ENCODE assay signal across 26 cellular contexts in the genomic region with DNA sequence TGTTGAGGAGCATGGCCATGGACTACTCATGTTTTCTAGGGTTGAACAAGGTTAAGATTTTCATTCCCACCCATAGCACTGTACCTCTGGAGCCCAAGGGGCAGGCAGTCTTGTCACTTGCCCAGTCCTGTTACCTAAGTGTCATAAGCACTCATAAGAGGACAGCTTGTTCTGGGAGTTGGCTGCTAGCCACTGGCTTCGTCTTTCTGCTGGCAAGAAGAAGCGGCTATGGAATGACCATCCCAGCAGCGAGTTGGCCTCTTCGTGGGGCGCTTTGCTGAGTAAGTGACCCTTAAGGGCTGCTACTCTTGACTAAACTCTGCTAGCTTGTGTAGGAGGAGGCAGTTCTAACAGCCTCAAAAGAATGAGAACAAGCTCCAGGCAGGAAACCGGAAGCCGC. TPM values are rescaled to one million over a fixed set of nuclear protein-coding genes. Genes with fewer than 3 reads are reported as not detected.
DNase-seq lines count a peak whose midpoint lies in the region; ATAC-seq and TF ChIP-seq lines count a peak whose summit lies in the region.
"Had no signal": no experiment of that assay in that cellular context is flagged by ENCODE, and none has a peak within 500 bp of the region (broad histone marks: within the 10 kb centered on the region; RNA-seq: fewer than 3 reads in every experiment).

No MANE protein-coding gene starts in this region.

- no peak overlapping the region for H3K4me3 ChIP-seq in body of pancreas
- no peak overlapping the region for H3K4me3 ChIP-seq in fibroblast of mammary gland (ENCODE audit: control insufficient read depth, low read depth, low read length)
- no peak overlapping the region for H3K4me3 ChIP-seq in suprapubic skin
- no peak overlapping the region for H3K4me3 ChIP-seq in ascending aorta
- H3K4me3 ChIP-seq: coronary artery, GM23248, K562, tibial nerve had no signal

- 89 to 93% methylated on average over 7 of the region's 7 CpGs for WGBS in body of pancreas, 2 donors
- 94% methylated on average over 7 of the region's 7 CpGs for WGBS in suprapubic skin

- H3K4me1 ChIP-seq in body of pancreas, result peaks cover 10% of the 10 kb centered on the region
- H3K4me1 ChIP-seq in suprapubic skin, result peaks cover 6% of the 10 kb centered on the region
- H3K4me1 ChIP-seq in ascending aorta, result peaks cover 0 to 2% of the 10 kb centered on the region in 2 donors

- TF ChIP-seq EP300 in suprapubic skin (IDR thresholded peaks at IDR 0.05), result no peak

- peak in 1 of 4 donors; percentile 20 for DNase-seq in body of pancreas
- peak; percentile 78 for DNase-seq in fibroblast of mammary gland (ENCODE audit: low read depth)
- peak; percentile 29 for DNase-seq in medulla oblongata (ENCODE audit: extremely low spot score)
- no peak for DNase-seq in suprapubic skin (ENCODE audit: low spot score in 2 of 2)
- DNase-seq in DMS53 treated with DMSO at 0.1 percent for 48 hours (lab: John Stamatoyannopoulos, UW; ENCODE audit: unreplicated experiment), result no peak
- DNase-seq in ascending aorta (ENCODE audit: low spot score in 2 of 2), result no peak
- DNase-seq in OCI-M2 (lab: John Stamatoyannopoulos, UW; ENCODE audit: unreplicated experiment), result no peak
- DNase-seq: activated CD4-positive, alpha-beta T cell treated with anti-CD3 and anti-CD28 coated beads, Interleukin-2, amount 50 U/mL, for 1 hour; activated CD8-positive, alpha-beta memory T cell treated with anti-CD3 and anti-CD28 coated beads, Interleukin-2, amount 50 U/mL, for 4 hours; CD4-positive, alpha-beta memory T cell; DMS 273 treated with DMSO at 0.1 percent for 48 hours; GM23248; kidney glomerular epithelial cell; mesendoderm; naive thymus-derived CD4-positive, alpha-beta T cell; NCI-H1436; NCI-H446 treated with DMSO at 0.1 percent for 48 hours; PC-3; retina; SHP77 treated with DMSO at 0.1 percent for 48 hours; stimulated activated naive CD8-positive, alpha-beta T cell treated with anti-CD3 and anti-CD28 coated beads, Interleukin-15, Interleukin-2, amounts not matched to agents 100 U/mL and 50 U/mL, for 24 hours; SW 1271; T1000 had no signal

- H3K36me3 ChIP-seq in body of pancreas (replicated peaks in 1 of 2; ENCODE audit: insufficient read depth in 1 of 2, low read depth in 2 of 2), result peaks cover 6 to 55% of the 10 kb centered on the region in 2 donors
- H3K36me3 ChIP-seq in suprapubic skin, result peaks cover 89% of the 10 kb centered on the region
- peaks cover 83 to 97% of the 10 kb centered on the region in 2 donors for H3K36me3 ChIP-seq in ascending aorta

- TF ChIP-seq POLR2A in body of pancreas (IDR thresholded peaks at IDR 0.05), result no peak
- no peak for TF ChIP-seq POLR2A in suprapubic skin (IDR thresholded peaks at IDR 0.05)

- intact Hi-C loops in body of pancreas (cut with DNase I) (no loop called here), ascending aorta (cut with DNase I) (no loop called here)

- TF ChIP-seq CTCF in body of pancreas (IDR thresholded peaks at IDR 0.05) (no peak), fibroblast of mammary gland (conservative IDR thresholded peaks at IDR 0.05; ENCODE audit: control insufficient read depth, insufficient read depth, low read depth, low read length) (no peak), suprapubic skin (IDR thresholded peaks at IDR 0.05) (no peak), ascending aorta (IDR thresholded peaks at IDR 0.05) (no peak)

- no peak overlapping the region for H3K27ac ChIP-seq in body of pancreas
- peak overlapping the region; percentile 21 for H3K27ac ChIP-seq in suprapubic skin
- no peak overlapping the region for H3K27ac ChIP-seq in ascending aorta
- H3K27ac ChIP-seq: coronary artery, GM23248, tibial nerve had no signal

- H3K9me3 ChIP-seq in body of pancreas, result no peaks in the 10 kb centered on the region
- no peaks in the 10 kb centered on the region for H3K9me3 ChIP-seq in suprapubic skin
- no peaks in the 10 kb centered on the region for H3K9me3 ChIP-seq in ascending aorta
- H3K9me3 ChIP-seq: tibial nerve had no signal

- H3K27me3 ChIP-seq in body of pancreas (no peaks in the 10 kb centered on the region), suprapubic skin (no peaks in the 10 kb centered on the region), ascending aorta (no peaks in the 10 kb centered on the region)
- H3K27me3 ChIP-seq: tibial nerve had no signal

- peak; percentile 21 for ATAC-seq in body of pancreas
- ATAC-seq: K562; naive thymus-derived CD4-positive, alpha-beta T cell; PC-3; stimulated activated naive CD8-positive, alpha-beta T cell treated with anti-CD3 and anti-CD28 coated beads, Interleukin-15, Interleukin-2, amounts not matched to agents 100 U/mL and 50 U/mL, for 24 hours had no signal

RNA-seq across cellular contexts. Expression of gene UBFD1, which starts 7.4 kb away (rescaled TPM):
- total RNA-seq in body of pancreas (10 to 100 TPM; 42.0 to 57.0 TPM), suprapubic skin (10 to 100 TPM; 26.5 to 48.1 (median 39.4) TPM), ascending aorta (51.8 TPM)

RNA-seq across cellular contexts. Expression of gene EARS2, which starts 7.8 kb away (rescaled TPM):
- total RNA-seq in body of pancreas (10 to 100 TPM; 18.2 to 83.1 TPM), suprapubic skin (10 to 100 TPM; 24.1 to 37.2 (median 36.6) TPM), ascending aorta (16.8 TPM)

RNA-seq across cellular contexts. Expression of gene NDUFAB1, which starts 31.2 kb away (rescaled TPM):
- total RNA-seq in body of pancreas (10 to 100 TPM; 16.2 to 42.0 TPM), suprapubic skin (10 to 100 TPM; 29.0 to 88.9 (median 73.4) TPM), ascending aorta (71.4 TPM)

RNA-seq across cellular contexts. Expression of gene GGA2, which starts 54.7 kb away (rescaled TPM):
- 10 to 100 TPM; 59.3 to 64.6 TPM for total RNA-seq in body of pancreas
- 100 to 1,000 TPM in 1 of 4 donors, 10 to 100 TPM in 3; 44.1 to 117 (median 53.4) TPM for total RNA-seq in suprapubic skin
- 10.7 TPM for total RNA-seq in ascending aorta

Comparison
In these comparisons a context has a peak if more than half of its experiments do, and no peak if none do; other contexts are left out.
1. DNase-seq: peak in fibroblast of mammary gland (single experiment) and medulla oblongata (single experiment); none in suprapubic skin (0 of 2), DMS53 treated with DMSO at 0.1 percent for 48 hours (single experiment), ascending aorta (0 of 2) and OCI-M2 (single experiment).